31 cellular contexts compared by ENCODE assay signal in the genomic region with DNA sequence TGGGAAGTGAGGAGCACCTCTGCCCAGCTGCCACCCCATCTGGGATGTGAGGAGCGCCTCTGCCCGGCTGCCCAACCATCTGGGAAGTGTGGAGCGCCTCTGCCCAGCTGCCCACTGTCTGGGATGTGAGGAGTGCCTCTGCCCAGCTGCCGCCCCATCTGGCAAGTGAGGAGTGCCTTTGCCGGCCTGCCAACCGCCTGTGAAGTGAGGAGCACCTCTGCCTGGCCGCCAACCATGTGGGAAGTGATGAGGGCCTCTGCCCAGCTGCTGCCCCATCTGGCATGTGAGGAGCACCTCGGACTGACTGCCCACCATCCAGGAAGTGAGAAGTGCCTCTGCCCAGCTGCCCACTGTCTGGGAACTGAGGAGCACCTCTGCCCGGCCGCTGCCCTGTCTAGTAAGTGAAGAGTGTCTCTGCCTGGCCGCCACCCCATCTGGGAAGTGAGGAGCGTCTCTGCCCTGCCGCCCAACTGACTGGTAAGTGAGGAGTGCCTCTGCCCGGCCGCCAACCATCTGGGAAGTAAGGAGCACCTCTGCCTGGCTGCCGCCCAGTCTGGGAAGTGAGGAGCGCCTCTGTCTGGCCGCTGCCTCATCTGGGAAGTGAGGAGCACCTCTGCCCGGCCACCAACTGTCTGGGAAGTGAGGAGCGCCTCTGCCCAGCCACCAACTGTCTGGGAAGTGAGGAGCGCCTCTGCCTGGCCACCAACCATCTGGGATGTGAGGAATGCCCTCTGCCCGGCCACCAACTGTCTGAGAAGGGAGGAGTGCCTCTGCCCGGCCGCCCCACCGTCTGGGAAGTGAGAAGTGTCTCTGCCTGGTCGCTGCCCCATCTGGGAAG. TPM values are rescaled to one million over a fixed set of nuclear protein-coding genes. Genes with fewer than 3 reads are reported as not detected.
"Had no signal": no experiment of that assay in that cellular context is flagged by ENCODE, and none has a peak within 500 bp of the region (broad histone marks: within the 10 kb centered on the region; RNA-seq: fewer than 3 reads in every experiment).

No MANE protein-coding gene starts in this region.

- H3K9me3 Mint-ChIP-seq: activated CD4-positive, alpha-beta memory T cell treated with anti-CD3 and anti-CD28 coated beads, Interleukin-2, amount 10 ng/mL, durations not matched to agents 7 days and 5 days; activated naive CD8-positive, alpha-beta T cell treated with anti-CD3 and anti-CD28 coated beads for 36 hours had no signal

- H3K4me3 Mint-ChIP-seq: activated B cell treated with CpG ODN at 0.5 μM for 24 hours; activated CD4-positive, alpha-beta memory T cell treated with anti-CD3 and anti-CD28 coated beads, Interleukin-2, amount 10 ng/mL, durations not matched to agents 7 days and 5 days; activated CD8-positive, alpha-beta memory T cell treated with anti-CD3 and anti-CD28 coated beads, Interleukin-2, amount 10 ng/mL, durations not matched to agents 7 days and 5 days; activated naive CD8-positive, alpha-beta T cell treated with anti-CD3 and anti-CD28 coated beads for 36 hours had no signal

- H3K27me3 ChIP-seq: brain microvascular endothelial cell had no signal

- H3K27ac Mint-ChIP-seq: activated B cell treated with CpG ODN at 0.5 μM for 24 hours; activated CD4-positive, alpha-beta memory T cell treated with anti-CD3 and anti-CD28 coated beads, Interleukin-2, amount 10 ng/mL, durations not matched to agents 7 days and 5 days; activated CD8-positive, alpha-beta memory T cell treated with anti-CD3 and anti-CD28 coated beads, Interleukin-2, amount 10 ng/mL, durations not matched to agents 7 days and 5 days; activated naive CD8-positive, alpha-beta T cell treated with anti-CD3 and anti-CD28 coated beads for 36 hours had no signal

- H3K4me1 Mint-ChIP-seq: activated B cell treated with CpG ODN at 0.5 μM for 24 hours; activated CD4-positive, alpha-beta memory T cell treated with anti-CD3 and anti-CD28 coated beads, Interleukin-2, amount 10 ng/mL, durations not matched to agents 7 days and 5 days; activated CD8-positive, alpha-beta memory T cell treated with anti-CD3 and anti-CD28 coated beads, Interleukin-2, amount 10 ng/mL, durations not matched to agents 7 days and 5 days; activated naive CD8-positive, alpha-beta T cell treated with anti-CD3 and anti-CD28 coated beads for 36 hours had no signal

- H3K27me3 Mint-ChIP-seq: activated B cell treated with CpG ODN at 0.5 μM for 24 hours; activated CD4-positive, alpha-beta memory T cell treated with anti-CD3 and anti-CD28 coated beads, Interleukin-2, amount 10 ng/mL, durations not matched to agents 7 days and 5 days; activated naive CD8-positive, alpha-beta T cell treated with anti-CD3 and anti-CD28 coated beads for 36 hours had no signal

- H3K27ac ChIP-seq: brain microvascular endothelial cell, KMS-11, VCaP had no signal

- ATAC-seq: activated CD8-positive, alpha-beta memory T cell treated with anti-CD3 and anti-CD28 coated beads, Interleukin-2, amount 10 ng/mL, durations not matched to agents 7 days and 5 days; Panc1 had no signal

- DNase-seq: activated B cell treated with CpG ODN at 0.5 μM for 24 hours; activated CD4-positive, alpha-beta memory T cell treated with anti-CD3 and anti-CD28 coated beads, Interleukin-2, amount 10 ng/mL, durations not matched to agents 7 days and 5 days; activated CD4-positive, alpha-beta T cell treated with anti-CD3 and anti-CD28 coated beads for 1 hour; activated CD4-positive, alpha-beta T cell treated with anti-CD3 and anti-CD28 coated beads for 48 hours; activated CD8-positive, alpha-beta memory T cell treated with anti-CD3 and anti-CD28 coated beads for 24 hours; activated CD8-positive, alpha-beta memory T cell treated with anti-CD3 and anti-CD28 coated beads, Interleukin-2, amount 10 ng/mL, durations not matched to agents 7 days and 5 days; activated CD8-positive, alpha-beta memory T cell treated with anti-CD3 and anti-CD28 coated beads, Interleukin-2, amount 50 U/mL, for 48 hours; activated effector memory CD4-positive, alpha-beta T cell treated with anti-CD3 and anti-CD28 coated beads, Interleukin-2, amount 50 U/mL, for 16 hours; activated naive CD4-positive, alpha-beta T cell; activated naive CD4-positive, alpha-beta T cell treated with anti-CD3 and anti-CD28 coated beads, Interleukin-2, amount 50 U/mL, for 16 hours; activated naive CD8-positive, alpha-beta T cell treated with anti-CD3 and anti-CD28 coated beads for 36 hours; activated T-cell treated with anti-CD3 and anti-CD28 coated beads, Interleukin-2, amount 50 U/mL, for 48 hours; amniotic stem cell; brain microvascular endothelial cell; NCI-H1092 treated with DMSO at 0.1 percent for 48 hours; NCI-H1417; NCI-H146; NCI-H187; NCI-H2029 treated with DMSO at 0.1 percent for 48 hours; NCI-H2107; NCI-H345; NCI-H524 treated with DMSO at 0.1 percent for 48 hours; SIG-M5; SW 1271; T-helper 1 cell; T-helper 2 cell; T-helper 9 cell had no signal

RNA-seq across cellular contexts. Expression of a gene that starts 22.6 kb away (rescaled TPM):
- total RNA-seq: activated B cell treated with CpG ODN at 0.5 μM for 24 hours, NCI-H460 had no signal
